1 cellular context compared by ENCODE assay signal in the genomic region with DNA sequence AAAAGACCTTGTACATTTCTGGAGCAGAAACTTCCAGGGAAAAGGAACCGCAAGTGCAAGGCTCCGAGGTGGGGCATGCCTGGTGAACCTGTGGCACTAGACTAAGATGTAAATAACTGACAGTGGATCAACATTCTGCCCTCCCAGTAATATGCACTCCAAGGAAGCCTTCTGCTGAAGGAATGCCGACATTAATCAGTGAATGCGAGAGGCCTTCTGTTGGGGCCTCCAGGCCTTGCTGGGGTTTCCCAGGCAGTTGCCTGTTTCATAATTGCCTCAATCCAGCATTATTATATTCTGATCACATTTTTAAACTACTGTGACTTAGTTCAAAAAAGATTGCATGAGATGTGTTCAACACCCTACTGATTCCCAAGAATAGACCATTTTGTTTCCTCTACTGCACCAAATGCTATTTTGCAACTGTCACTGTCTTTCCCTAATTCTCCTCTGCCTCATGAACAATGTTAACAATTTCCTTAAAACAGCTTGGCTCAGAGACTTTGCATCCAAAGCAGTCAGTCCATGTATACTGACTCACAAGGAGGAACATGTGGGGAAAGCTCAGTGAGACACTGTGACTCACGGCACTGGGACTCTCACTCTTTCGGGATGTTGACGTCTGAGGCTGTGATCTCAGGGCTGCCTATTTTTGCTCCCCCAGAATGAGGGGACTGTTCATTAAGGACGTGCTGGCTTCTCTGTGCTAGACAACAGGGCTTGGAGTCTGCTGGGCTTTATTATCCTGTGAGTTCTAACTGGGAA.
TF ChIP-seq lines count a peak whose summit lies in the region.

No MANE protein-coding gene starts in this region.

TF ChIP-seq in HCT116, 20 proteins besides CTCF, POLR2A, EP300 and RAD21 (continued from another document):
- no peak for TF ChIP-seq ZNF274 (IDR thresholded peaks at IDR 0.05; ENCODE audit: low read depth, low read length)
